In genomic region chr9:129863059-129863690, GRCh38 we compare ENCODE assay signal across 1 cellular context.
TF ChIP-seq lines count a peak whose summit lies in the region.

No MANE protein-coding gene starts in this region.

TF ChIP-seq in K562, 482 proteins besides CTCF, POLR2A, EP300 and RAD21 (continued from another document and continues in another):
- TF ChIP-seq, protein P1, sequence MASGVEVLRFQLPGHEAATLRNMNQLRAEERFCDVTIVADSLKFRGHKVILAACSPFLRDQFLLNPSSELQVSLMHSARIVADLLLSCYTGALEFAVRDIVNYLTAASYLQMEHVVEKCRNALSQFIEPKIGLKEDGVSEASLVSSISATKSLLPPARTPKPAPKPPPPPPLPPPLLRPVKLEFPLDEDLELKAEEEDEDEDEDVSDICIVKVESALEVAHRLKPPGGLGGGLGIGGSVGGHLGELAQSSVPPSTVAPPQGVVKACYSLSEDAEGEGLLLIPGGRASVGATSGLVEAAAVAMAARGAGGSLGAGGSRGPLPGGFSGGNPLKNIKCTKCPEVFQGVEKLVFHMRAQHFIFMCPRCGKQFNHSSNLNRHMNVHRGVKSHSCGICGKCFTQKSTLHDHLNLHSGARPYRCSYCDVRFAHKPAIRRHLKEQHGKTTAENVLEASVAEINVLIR (CRISPR knock-in tag; IDR thresholded peaks at IDR 0.05), result peak; percentile 66
- TF ChIP-seq MBD1 (CRISPR knock-in tag; IDR thresholded peaks at IDR 0.05) (no peak; the same call in 1 of the 2 replicates), ZNF354B (CRISPR knock-in tag; IDR thresholded peaks at IDR 0.05) (0 out of 2 replicates have a peak, but pooled peaks have one; percentile 13), TOE1 (IDR thresholded peaks at IDR 0.05; ENCODE audit: borderline replicate concordance) (no peak), TOE1 (CRISPR knock-in tag; IDR thresholded peaks at IDR 0.05; ENCODE audit: borderline replicate concordance, low read depth) (no peak), ZNF23 (CRISPR knock-in tag; IDR thresholded peaks at IDR 0.05) (peak; percentile 74; the same call in 1 of the 2 replicates), AFF1 (IDR thresholded peaks at IDR 0.05; ENCODE audit: low read depth in 1 of 2, partially characterized antibody in 2 of 2) (peak; percentile 76 to 98), ZBTB2 (IDR thresholded peaks at IDR 0.05) (peak; percentile 92), LARP7 (IDR thresholded peaks at IDR 0.05) (no peak), ZSCAN29 (IDR thresholded peaks at IDR 0.05) (0 out of 2 replicates have a peak, but pooled peaks have one; percentile 68), ZBTB17 (CRISPR knock-in tag; IDR thresholded peaks at IDR 0.05) (peak; percentile 93), NR2C2 (CRISPR knock-in tag; IDR thresholded peaks at IDR 0.05) (peak; percentile 71; the same call in 1 of the 2 replicates), NR2C2 (tag; IDR thresholded peaks at IDR 0.05) (peak; percentile 87), ZNF79 (CRISPR knock-in tag; IDR thresholded peaks at IDR 0.05; ENCODE audit: low read depth) (peak; percentile 81), ZNF232 (CRISPR knock-in tag; IDR thresholded peaks at IDR 0.05) (no peak), ZBTB1 (CRISPR knock-in tag; IDR thresholded peaks at IDR 0.05; ENCODE audit: borderline replicate concordance, low read depth) (peak; percentile 84; the same call in 1 of the 2 replicates), GABPA (tag; conservative IDR thresholded peaks at IDR 0.05; ENCODE audit: low read depth) (peak; percentile 85), ERF (CRISPR knock-in tag; IDR thresholded peaks at IDR 0.05) (peak; percentile 98), NR4A1 (CRISPR knock-in tag; IDR thresholded peaks at IDR 0.05) (peak; percentile 95), NR4A1 (tag; IDR thresholded peaks at IDR 0.05) (peak; percentile 98), BMI1 (IDR thresholded peaks at IDR 0.05; ENCODE audit: low read length) (no peak), PTBP1 (IDR thresholded peaks at IDR 0.05; ENCODE audit: low read depth, low read length) (peak; percentile 97), POLR2AphosphoS5 (IDR thresholded peaks at IDR 0.05; ENCODE audit: control insufficient read depth, insufficient read depth, low read depth, low read length) (peak; percentile 100), ZNF239 (CRISPR knock-in tag; IDR thresholded peaks at IDR 0.05) (peak; percentile 83), MCM2 (IDR thresholded peaks at IDR 0.05; ENCODE audit: low read depth) (no peak), RB1 (IDR thresholded peaks at IDR 0.05; ENCODE audit: low read depth) (no peak), FUS (optimal IDR thresholded peaks at IDR 0.05; ENCODE audit: low read depth, low read length) (no peak), ZNF75A (CRISPR knock-in tag; IDR thresholded peaks at IDR 0.05) (peak; percentile 72; the same call in 1 of the 2 replicates), DIDO1 (tag; IDR thresholded peaks at IDR 0.05; ENCODE audit: low read depth) (peak; percentile 61; the same call in 1 of the 2 replicates), YY1 (IDR thresholded peaks at IDR 0.05; ENCODE audit: borderline replicate concordance in 1 of 3, control insufficient read depth in 1 of 3, extremely low read depth in 1 of 3, insufficient read depth in 3 of 3, insufficient read length in 1 of 3, insufficient replicate concordance in 2 of 3, low read depth in 1 of 3, low read length in 2 of 3) (peak in 2 of 3 experiments; percentile 79 to 85), FOXO4 (CRISPR knock-in tag; IDR thresholded peaks at IDR 0.05) (peak; percentile 83; the same call in 1 of the 2 replicates), ZC3H11A (IDR thresholded peaks at IDR 0.05; ENCODE audit: low read depth, low read length) (no peak; the same call in 1 of the 2 replicates), MEF2A (IDR thresholded peaks at IDR 0.05; ENCODE audit: control insufficient read depth, low read depth, low read length) (peak; percentile 75), POLR2B (IDR thresholded peaks at IDR 0.05; ENCODE audit: low read depth, partially characterized antibody) (peak; percentile 17), FOS (IDR thresholded peaks at IDR 0.05; ENCODE audit: extremely low read depth, insufficient read length) (peak; percentile 78), TCF3 (CRISPR knock-in tag; IDR thresholded peaks at IDR 0.05) (peak; percentile 100), MYC (IDR thresholded peaks at IDR 0.05; ENCODE audit: low read depth, low read length) (peak; percentile 95), MYC (CRISPR knock-in tag; IDR thresholded peaks at IDR 0.05; ENCODE audit: borderline replicate concordance, low read depth) (peak; percentile 75; the same call in 1 of the 2 replicates), NONO (IDR thresholded peaks at IDR 0.05; ENCODE audit: low read depth in 2 of 2, low read length in 1 of 2) (no peak), ETV5 (CRISPR knock-in tag; IDR thresholded peaks at IDR 0.05; ENCODE audit: low read depth) (peak; percentile 100), RBFOX2 (IDR thresholded peaks at IDR 0.05; ENCODE audit: low read depth, low read length) (peak; percentile 83), HMGN3 (IDR thresholded peaks at IDR 0.05; ENCODE audit: borderline replicate concordance, extremely low read depth, insufficient read length, low read depth, low read length) (peak; percentile 100), SP1 (CRISPR knock-in tag; IDR thresholded peaks at IDR 0.05) (peak; percentile 94), ZNF174 (CRISPR knock-in tag; IDR thresholded peaks at IDR 0.05) (no peak), ZBTB43 (CRISPR knock-in tag; IDR thresholded peaks at IDR 0.05) (peak; percentile 90; the same call in 1 of the 2 replicates)
- TF ChIP-seq, protein P2, sequence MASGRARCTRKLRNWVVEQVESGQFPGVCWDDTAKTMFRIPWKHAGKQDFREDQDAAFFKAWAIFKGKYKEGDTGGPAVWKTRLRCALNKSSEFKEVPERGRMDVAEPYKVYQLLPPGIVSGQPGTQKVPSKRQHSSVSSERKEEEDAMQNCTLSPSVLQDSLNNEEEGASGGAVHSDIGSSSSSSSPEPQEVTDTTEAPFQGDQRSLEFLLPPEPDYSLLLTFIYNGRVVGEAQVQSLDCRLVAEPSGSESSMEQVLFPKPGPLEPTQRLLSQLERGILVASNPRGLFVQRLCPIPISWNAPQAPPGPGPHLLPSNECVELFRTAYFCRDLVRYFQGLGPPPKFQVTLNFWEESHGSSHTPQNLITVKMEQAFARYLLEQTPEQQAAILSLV (tag; IDR thresholded peaks at IDR 0.05), result peak; percentile 65; the same call in 1 of the 2 replicates
- TF ChIP-seq, protein P3, sequence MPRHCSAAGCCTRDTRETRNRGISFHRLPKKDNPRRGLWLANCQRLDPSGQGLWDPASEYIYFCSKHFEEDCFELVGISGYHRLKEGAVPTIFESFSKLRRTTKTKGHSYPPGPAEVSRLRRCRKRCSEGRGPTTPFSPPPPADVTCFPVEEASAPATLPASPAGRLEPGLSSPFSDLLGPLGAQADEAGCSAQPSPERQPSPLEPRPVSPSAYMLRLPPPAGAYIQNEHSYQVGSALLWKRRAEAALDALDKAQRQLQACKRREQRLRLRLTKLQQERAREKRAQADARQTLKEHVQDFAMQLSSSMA (CRISPR knock-in tag; IDR thresholded peaks at IDR 0.05), result peak; percentile 67; the same call in 1 of the 2 replicates
- TF ChIP-seq, protein P4, sequence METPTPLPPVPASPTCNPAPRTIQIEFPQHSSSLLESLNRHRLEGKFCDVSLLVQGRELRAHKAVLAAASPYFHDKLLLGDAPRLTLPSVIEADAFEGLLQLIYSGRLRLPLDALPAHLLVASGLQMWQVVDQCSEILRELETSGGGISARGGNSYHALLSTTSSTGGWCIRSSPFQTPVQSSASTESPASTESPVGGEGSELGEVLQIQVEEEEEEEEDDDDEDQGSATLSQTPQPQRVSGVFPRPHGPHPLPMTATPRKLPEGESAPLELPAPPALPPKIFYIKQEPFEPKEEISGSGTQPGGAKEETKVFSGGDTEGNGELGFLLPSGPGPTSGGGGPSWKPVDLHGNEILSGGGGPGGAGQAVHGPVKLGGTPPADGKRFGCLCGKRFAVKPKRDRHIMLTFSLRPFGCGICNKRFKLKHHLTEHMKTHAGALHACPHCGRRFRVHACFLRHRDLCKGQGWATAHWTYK (CRISPR knock-in tag; IDR thresholded peaks at IDR 0.05), result peak; percentile 97
- TF ChIP-seq, protein P5, sequence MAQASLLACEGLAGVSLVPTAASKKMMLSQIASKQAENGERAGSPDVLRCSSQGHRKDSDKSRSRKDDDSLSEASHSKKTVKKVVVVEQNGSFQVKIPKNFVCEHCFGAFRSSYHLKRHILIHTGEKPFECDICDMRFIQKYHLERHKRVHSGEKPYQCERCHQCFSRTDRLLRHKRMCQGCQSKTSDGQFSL (CRISPR knock-in tag; IDR thresholded peaks at IDR 0.05), result no peak; the same call in 1 of the 2 replicates
- TF ChIP-seq, protein P5 (tag; IDR thresholded peaks at IDR 0.05), result no peak
- TF ChIP-seq, protein P6, sequence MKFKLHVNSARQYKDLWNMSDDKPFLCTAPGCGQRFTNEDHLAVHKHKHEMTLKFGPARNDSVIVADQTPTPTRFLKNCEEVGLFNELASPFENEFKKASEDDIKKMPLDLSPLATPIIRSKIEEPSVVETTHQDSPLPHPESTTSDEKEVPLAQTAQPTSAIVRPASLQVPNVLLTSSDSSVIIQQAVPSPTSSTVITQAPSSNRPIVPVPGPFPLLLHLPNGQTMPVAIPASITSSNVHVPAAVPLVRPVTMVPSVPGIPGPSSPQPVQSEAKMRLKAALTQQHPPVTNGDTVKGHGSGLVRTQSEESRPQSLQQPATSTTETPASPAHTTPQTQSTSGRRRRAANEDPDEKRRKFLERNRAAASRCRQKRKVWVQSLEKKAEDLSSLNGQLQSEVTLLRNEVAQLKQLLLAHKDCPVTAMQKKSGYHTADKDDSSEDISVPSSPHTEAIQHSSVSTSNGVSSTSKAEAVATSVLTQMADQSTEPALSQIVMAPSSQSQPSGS (CRISPR knock-in tag; IDR thresholded peaks at IDR 0.05), result no peak
